ENCODE assay signal across 17 cellular contexts in the genomic region with DNA sequence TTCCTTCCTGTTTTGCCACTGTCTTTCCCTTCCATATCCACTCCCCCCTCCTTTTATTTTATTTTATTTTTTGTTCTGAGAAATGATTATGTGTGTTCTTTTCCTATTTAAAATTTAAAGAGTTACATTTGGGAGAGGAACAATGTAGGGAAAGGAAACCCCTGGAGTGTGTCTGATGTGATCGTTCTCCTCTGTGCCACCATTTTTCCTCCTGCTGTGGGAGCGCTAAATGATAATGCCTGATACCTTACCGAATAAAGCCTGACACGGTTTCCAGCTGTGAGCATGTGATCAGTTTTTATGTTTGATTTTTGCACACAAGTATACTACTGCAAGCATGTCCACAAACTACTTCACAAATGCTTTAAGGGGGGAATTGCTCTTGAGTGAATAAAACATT.
A peak's percentile ranks its signal among the peaks of the same experiment; 100 is the strongest.
DNase-seq lines count a peak whose midpoint lies in the region; ATAC-seq and TF ChIP-seq lines count a peak whose summit lies in the region.
"Had no signal": no experiment of that assay in that cellular context is flagged by ENCODE, and none has a peak within 500 bp of the region (broad histone marks: within the 10 kb centered on the region; RNA-seq: fewer than 3 reads in every experiment).

No MANE protein-coding gene starts in this region.

- H3K4me1 Mint-ChIP-seq in WTC11: peaks cover 28% of the 10 kb centered on the region
- H3K4me1 Mint-ChIP-seq: B cell had no signal

- no peaks in the 10 kb centered on the region for H3K36me3 Mint-ChIP-seq in WTC11

- H3K4me3 Mint-ChIP-seq in WTC11: no peak overlapping the region; the same call in 1 of the 2 replicates
- H3K4me3 Mint-ChIP-seq: B cell; CD4-positive, alpha-beta T cell had no signal

- POLR2A ChIA-PET in WTC11 (lab: Charles Lee): no interaction called here

- ATAC-seq in WTC11 (peak; percentile 75), GM19397 (IDR thresholded peaks at IDR 0.05; ENCODE audit: unreplicated experiment) (no peak)
- ATAC-seq: GM12878, HCT116 had no signal

- TF ChIP-seq CTCF in WTC11 (IDR thresholded peaks at IDR 0.05): no peak

- no peaks in the 10 kb centered on the region for H3K27me3 Mint-ChIP-seq in WTC11 (ENCODE audit: low read depth)
- H3K27me3 Mint-ChIP-seq: CD4-positive, alpha-beta T cell had no signal

- H3K9me3 Mint-ChIP-seq in WTC11: no peaks in the 10 kb centered on the region
- H3K9me3 Mint-ChIP-seq: CD4-positive, alpha-beta T cell had no signal

- peak overlapping the region; percentile 79 for H3K27ac Mint-ChIP-seq in WTC11
- H3K27ac Mint-ChIP-seq: B cell; CD4-positive, alpha-beta T cell had no signal

- CTCF ChIA-PET in WTC11 (lab: Charles Lee): interaction anchor here (1.5 kb wide), 1 partner anchor 12 kb away, joined by 3 read pairs; no protein-coding TSS in a partner anchor

- DNase-seq in NCI-H748 (lab: John Stamatoyannopoulos, UW; ENCODE audit: unreplicated experiment): peak; percentile 32
- DNase-seq in NCI-H748 treated with DMSO at 0.1 percent for 48 hours (lab: John Stamatoyannopoulos, UW): no peak
- peak; percentile 60 for DNase-seq in NCI-H146 treated with DMSO at 0.1 percent for 48 hours (lab: John Stamatoyannopoulos, UW; ENCODE audit: unreplicated experiment)
- no peak for DNase-seq in WTC11 (ENCODE audit: low spot score)
- no peak for DNase-seq in activated CD8-positive, alpha-beta memory T cell treated with anti-CD3 and anti-CD28 coated beads, Interleukin-2, amount 50 U/mL, for 4 hours
- no peak for DNase-seq in activated T-cell treated with anti-CD3 and anti-CD28 coated beads, Interleukin-2, amount 50 U/mL, for 48 hours
- no peak for DNase-seq in DMS153 (lab: John Stamatoyannopoulos, UW)
- DNase-seq: C1 segment of cervical spinal cord; Calu3; CD4-positive, alpha-beta T cell; DMS 273 treated with DMSO at 0.1 percent for 48 hours; DMS79; IMR-90 had no signal

TF ChIP-seq in WTC11, 78 proteins besides CTCF, POLR2A, EP300 and RAD21:
- TF ChIP-seq ZNF423 (CRISPR knock-in tag; IDR thresholded peaks at IDR 0.05): 0 out of 2 replicates have a peak, but pooled peaks have one; percentile 27
- TF ChIP-seq, protein P1, sequence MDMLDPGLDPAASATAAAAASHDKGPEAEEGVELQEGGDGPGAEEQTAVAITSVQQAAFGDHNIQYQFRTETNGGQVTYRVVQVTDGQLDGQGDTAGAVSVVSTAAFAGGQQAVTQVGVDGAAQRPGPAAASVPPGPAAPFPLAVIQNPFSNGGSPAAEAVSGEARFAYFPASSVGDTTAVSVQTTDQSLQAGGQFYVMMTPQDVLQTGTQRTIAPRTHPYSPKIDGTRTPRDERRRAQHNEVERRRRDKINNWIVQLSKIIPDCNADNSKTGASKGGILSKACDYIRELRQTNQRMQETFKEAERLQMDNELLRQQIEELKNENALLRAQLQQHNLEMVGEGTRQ (CRISPR knock-in tag; IDR thresholded peaks at IDR 0.05): 0 out of 2 replicates have a peak, but pooled peaks have one; percentile 28
- TF ChIP-seq ZNF416 (CRISPR knock-in tag; IDR thresholded peaks at IDR 0.05): no peak

Comparison
In these comparisons a context has a peak if more than half of its experiments do, and no peak if none do; other contexts are left out.
1. DNase-seq: peak in NCI-H748 (single experiment) and NCI-H146 treated with DMSO at 0.1 percent for 48 hours (single experiment); none in NCI-H748 treated with DMSO at 0.1 percent for 48 hours (single experiment), WTC11 (single experiment), activated CD8-positive, alpha-beta memory T cell treated with anti-CD3 and anti-CD28 coated beads, Interleukin-2, amount 50 U/mL, for 4 hours (single experiment), activated T-cell treated with anti-CD3 and anti-CD28 coated beads, Interleukin-2, amount 50 U/mL, for 48 hours (0 of 2) and DMS153 (single experiment).